15 cellular contexts compared by ENCODE assay signal in genomic region chr4:71593306-71593705, GRCh38.
DNase-seq lines count a peak whose midpoint lies in the region; ATAC-seq and TF ChIP-seq lines count a peak whose summit lies in the region.
"Had no signal": no experiment of that assay in that cellular context is flagged by ENCODE, and none has a peak within 500 bp of the region (broad histone marks: within the 10 kb centered on the region; RNA-seq: fewer than 3 reads in every experiment).

No MANE protein-coding gene starts in this region.

- peaks cover 41% of the 10 kb centered on the region for H3K4me1 Mint-ChIP-seq in WTC11
- no peaks in the 10 kb centered on the region for H3K4me1 Mint-ChIP-seq in neural progenitor cell
- H3K4me1 Mint-ChIP-seq: CD8-positive, alpha-beta memory T cell had no signal

- peak overlapping the region; percentile 90 for H3K27ac ChIP-seq in HUES48 (ENCODE audit: low read depth, low read length)
- no peak overlapping the region for H3K27ac ChIP-seq in iPS DF 6.9 (ENCODE audit: low read length)
- H3K27ac ChIP-seq in neural progenitor cell: no peak overlapping the region
- no peak overlapping the region for H3K27ac ChIP-seq in smooth muscle cell (ENCODE audit: low read depth)

- peaks cover 19% of the 10 kb centered on the region for H3K9me3 Mint-ChIP-seq in WTC11
- peaks cover 5% of the 10 kb centered on the region for H3K9me3 Mint-ChIP-seq in neural progenitor cell

- H3K36me3 ChIP-seq in HUES48 (ENCODE audit: control insufficient read depth, insufficient read depth, low read length) (no peaks in the 10 kb centered on the region), iPS DF 6.9 (ENCODE audit: control insufficient read depth, insufficient read depth, low read length) (no peaks in the 10 kb centered on the region), neural progenitor cell (no peaks in the 10 kb centered on the region), smooth muscle cell (ENCODE audit: low read depth) (no peaks in the 10 kb centered on the region)

- DNase-seq in WTC11 (ENCODE audit: low spot score) (no peak), iPS DF 6.9 (ENCODE audit: low read depth, low spot score) (peak; percentile 47), neural progenitor cell (ENCODE audit: low spot score) (no peak), SW480 (ENCODE audit: low spot score) (no peak), NCI-H524 treated with DMSO at 0.1 percent for 48 hours (lab: John Stamatoyannopoulos, UW) (no peak), smooth muscle cell (lab: John Stamatoyannopoulos, UW; ENCODE audit: unreplicated experiment) (no peak)
- DNase-seq: ACHN; C1 segment of cervical spinal cord; CD8-positive, alpha-beta memory T cell; EL; NCI-H2107; NCI-H526 treated with DMSO at 0.1 percent for 48 hours; Right ventricle myocardium superior; SW 1271 had no signal

- H3K9me3 ChIP-seq in HUES48 (ENCODE audit: control insufficient read depth, insufficient read depth, low read length): no peaks in the 10 kb centered on the region
- H3K9me3 ChIP-seq in iPS DF 6.9 (ENCODE audit: control insufficient read depth, insufficient read depth, low read length): no peaks in the 10 kb centered on the region
- no peaks in the 10 kb centered on the region for H3K9me3 ChIP-seq in neural progenitor cell (ENCODE audit: low read depth)
- H3K9me3 ChIP-seq in smooth muscle cell (replicated peaks; ENCODE audit: low read depth): no peaks in the 10 kb centered on the region

- H3K27me3 ChIP-seq in HUES48 (ENCODE audit: control insufficient read depth, insufficient read depth, low read length): no peaks in the 10 kb centered on the region
- H3K27me3 ChIP-seq in iPS DF 6.9 (ENCODE audit: control insufficient read depth, insufficient read depth, low read length): no peaks in the 10 kb centered on the region
- H3K27me3 ChIP-seq in neural progenitor cell: no peaks in the 10 kb centered on the region
- H3K27me3 ChIP-seq in smooth muscle cell (ENCODE audit: low read depth): no peaks in the 10 kb centered on the region

- no peaks in the 10 kb centered on the region for H3K79me2 ChIP-seq in neural progenitor cell (ENCODE audit: low read depth)
- no peaks in the 10 kb centered on the region for H3K79me2 ChIP-seq in smooth muscle cell (ENCODE audit: low read depth)

- H3K4me3 ChIP-seq in HUES48 (ENCODE audit: low read depth, low read length) (peak overlapping the region; percentile 16; the same call in 1 of the 2 replicates), iPS DF 6.9 (ENCODE audit: low read length) (no peak overlapping the region), neural progenitor cell (no peak overlapping the region), smooth muscle cell (no peak overlapping the region)

- no peak for TF ChIP-seq CTCF in WTC11 (IDR thresholded peaks at IDR 0.05)
- no peak for TF ChIP-seq CTCF in neural progenitor cell (IDR thresholded peaks at IDR 0.05)
- TF ChIP-seq CTCF in smooth muscle cell (IDR thresholded peaks at IDR 0.05; ENCODE audit: borderline replicate concordance, insufficient read depth, poor library complexity, severe bottlenecking): no peak

- H3K27me3 Mint-ChIP-seq in WTC11 (ENCODE audit: low read depth) (no peaks in the 10 kb centered on the region), neural progenitor cell (ENCODE audit: insufficient read depth, low read depth) (peaks cover 6% of the 10 kb centered on the region)

- H4K20me1 ChIP-seq in neural progenitor cell (ENCODE audit: low read depth) (no peaks in the 10 kb centered on the region), smooth muscle cell (ENCODE audit: low read depth) (no peaks in the 10 kb centered on the region)

- H3K4me1 ChIP-seq in HUES48 (ENCODE audit: control insufficient read depth, insufficient read depth, low read length): peaks cover 30% of the 10 kb centered on the region
- H3K4me1 ChIP-seq in iPS DF 6.9 (ENCODE audit: control insufficient read depth, insufficient read depth, low read length): no peaks in the 10 kb centered on the region; the same call in 1 of the 2 replicates
- no peaks in the 10 kb centered on the region for H3K4me1 ChIP-seq in neural progenitor cell
- H3K4me1 ChIP-seq in smooth muscle cell (ENCODE audit: low read depth): no peaks in the 10 kb centered on the region

- H3K4me2 ChIP-seq in neural progenitor cell: no peak overlapping the region
- no peak overlapping the region for H3K4me2 ChIP-seq in smooth muscle cell

- no peaks in the 10 kb centered on the region for H3F3A ChIP-seq in neural progenitor cell (ENCODE audit: low read depth)
- no peaks in the 10 kb centered on the region for H3F3A ChIP-seq in smooth muscle cell (ENCODE audit: low read depth)

- H3K36me3 Mint-ChIP-seq in WTC11: peaks cover 10% of the 10 kb centered on the region
- H3K36me3 Mint-ChIP-seq in neural progenitor cell: no peaks in the 10 kb centered on the region

- H2AFZ ChIP-seq in neural progenitor cell (replicated peaks) (peak overlapping the region; percentile 27), smooth muscle cell (ENCODE audit: low read depth) (no peak overlapping the region)

- ATAC-seq in WTC11: peak; percentile 90

- POLR2A ChIA-PET in WTC11 (lab: Charles Lee): no interaction called here

- H3K9ac ChIP-seq in HUES48 (ENCODE audit: low read depth, low read length) (no peak overlapping the region), neural progenitor cell (no peak overlapping the region), smooth muscle cell (ENCODE audit: low read depth) (no peak overlapping the region)

- CTCF ChIA-PET in WTC11 (lab: Charles Lee): no interaction called here

- H3K27ac Mint-ChIP-seq in WTC11: peak overlapping the region; percentile 95
- no peak overlapping the region for H3K27ac Mint-ChIP-seq in neural progenitor cell
- H3K27ac Mint-ChIP-seq: CD8-positive, alpha-beta memory T cell had no signal

- H3K4me3 Mint-ChIP-seq in WTC11 (peak overlapping the region; percentile 35), neural progenitor cell (no peak overlapping the region)
- H3K4me3 Mint-ChIP-seq: CD8-positive, alpha-beta memory T cell had no signal

TF ChIP-seq in WTC11, 78 proteins besides CTCF, POLR2A, EP300 and RAD21 (continues in another document):
- no peak for TF ChIP-seq ARID4B (CRISPR knock-in tag; IDR thresholded peaks at IDR 0.05; ENCODE audit: borderline replicate concordance)
- no peak for TF ChIP-seq ZNF423 (CRISPR knock-in tag; IDR thresholded peaks at IDR 0.05)
- TF ChIP-seq USF2 (CRISPR knock-in tag; IDR thresholded peaks at IDR 0.05): no peak
- no peak for TF ChIP-seq PRRX2 (CRISPR knock-in tag; IDR thresholded peaks at IDR 0.05)
- TF ChIP-seq MYBL2 (CRISPR knock-in tag; IDR thresholded peaks at IDR 0.05): no peak
- TF ChIP-seq ESRRA (CRISPR knock-in tag; IDR thresholded peaks at IDR 0.05; ENCODE audit: borderline replicate concordance): no peak
- TF ChIP-seq RELA (CRISPR knock-in tag; IDR thresholded peaks at IDR 0.05; ENCODE audit: borderline replicate concordance): no peak
- no peak for TF ChIP-seq USF1 (CRISPR knock-in tag; IDR thresholded peaks at IDR 0.05)
- no peak for TF ChIP-seq MXD4 (CRISPR knock-in tag; IDR thresholded peaks at IDR 0.05; ENCODE audit: borderline replicate concordance)
- TF ChIP-seq NR1H2 (CRISPR knock-in tag; IDR thresholded peaks at IDR 0.05): no peak
